In the genomic region with DNA sequence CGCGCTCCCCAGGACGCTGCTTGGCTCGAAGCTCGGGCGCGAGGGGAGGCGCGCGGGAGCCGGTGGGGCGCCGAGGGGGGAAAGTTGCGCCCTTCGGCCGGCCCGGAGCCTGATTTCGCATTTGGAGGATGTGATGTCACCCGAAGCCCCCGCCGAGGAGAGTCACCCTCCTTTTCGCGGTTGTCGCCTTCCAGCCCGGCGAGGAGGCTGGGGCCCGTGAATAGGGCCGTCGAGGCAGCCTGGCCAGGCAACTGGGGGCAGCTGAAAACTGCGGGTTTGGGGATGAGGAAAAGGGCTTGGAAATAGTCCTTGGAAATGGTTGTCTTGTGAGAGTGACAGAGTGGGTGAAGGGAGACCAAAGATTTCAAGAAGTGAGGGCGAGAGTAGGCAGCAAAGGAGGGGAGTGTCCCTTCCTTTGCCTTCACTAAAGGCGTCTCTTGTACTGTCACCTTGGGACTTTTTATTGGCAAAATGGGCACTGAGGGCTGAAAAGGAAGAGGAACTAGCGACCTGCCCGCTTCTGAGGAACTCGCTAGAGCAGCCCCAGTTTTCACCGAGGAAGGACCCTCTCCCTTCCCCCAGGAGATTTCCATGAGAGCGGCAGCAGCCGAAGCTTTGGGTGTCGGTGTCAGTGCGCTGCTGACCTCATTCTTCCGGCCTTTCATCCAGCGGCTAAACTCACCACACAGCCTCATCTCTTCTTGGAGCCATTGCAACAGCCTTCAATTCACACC, we compare ENCODE assay signal across 8 cellular contexts. TPM values are rescaled to one million over a fixed set of nuclear protein-coding genes. Genes with fewer than 3 reads are reported as not detected.
A peak's percentile ranks its signal among the peaks of the same experiment; 100 is the strongest.
DNase-seq lines count a peak whose midpoint lies in the region; ATAC-seq and TF ChIP-seq lines count a peak whose summit lies in the region.

A gene (minus strand): TSS at position 86 of the 734 bp plus-strand sequence. CDS start 88 bp downstream, outside the sequence.

- TF ChIP-seq CTCF in progenitor cell of endocrine pancreas (IDR thresholded peaks at IDR 0.05; ENCODE audit: unreplicated experiment), result no peak

- peak within 1 kb of the TSS; percentile 79 to 83 for H3K4me3 Mint-ChIP-seq in effector memory CD8-positive, alpha-beta T cell
- peak within 1 kb of the TSS; percentile 40 for H3K4me3 Mint-ChIP-seq in progenitor cell of endocrine pancreas (ENCODE audit: low read depth)

- H3K36me3 ChIP-seq in SK-N-MC (ENCODE audit: insufficient read depth, low read length), result no peaks in the 10 kb centered on the region

- H3K27ac Mint-ChIP-seq in effector memory CD8-positive, alpha-beta T cell, result peak within 1 kb of the TSS; percentile 95 to 100
- H3K27ac Mint-ChIP-seq in progenitor cell of endocrine pancreas, result peak within 1 kb of the TSS; percentile 72

- H3K27me3 Mint-ChIP-seq in effector memory CD8-positive, alpha-beta T cell, result no peaks in the 10 kb centered on the region
- H3K27me3 Mint-ChIP-seq in progenitor cell of endocrine pancreas, result peaks cover 87% of the 10 kb centered on the region

- intact Hi-C loops in head of caudate nucleus (cut with DNase I), result no loop called here

- no peak within 1 kb of the TSS for H3K9ac ChIP-seq in SK-N-MC (ENCODE audit: insufficient read length)

- H3K36me3 Mint-ChIP-seq in effector memory CD8-positive, alpha-beta T cell (ENCODE audit: insufficient read depth), result peaks cover 66% of the 10 kb centered on the region
- peaks cover 1% of the 10 kb centered on the region for H3K36me3 Mint-ChIP-seq in progenitor cell of endocrine pancreas (ENCODE audit: insufficient read depth)

- peaks cover 62 to 71% of the 10 kb centered on the region in 2 donors for H3K4me1 Mint-ChIP-seq in effector memory CD8-positive, alpha-beta T cell (ENCODE audit: low read depth in 2 of 2)
- H3K4me1 Mint-ChIP-seq in progenitor cell of endocrine pancreas (ENCODE audit: low read depth), result peaks cover 5% of the 10 kb centered on the region

- H3K9me3 Mint-ChIP-seq in effector memory CD8-positive, alpha-beta T cell, result peaks cover 3 to 13% of the 10 kb centered on the region in 2 donors
- peaks cover 10% of the 10 kb centered on the region for H3K9me3 Mint-ChIP-seq in progenitor cell of endocrine pancreas (ENCODE audit: low read depth)

- H3K4me3 ChIP-seq in SK-N-MC, result peak within 1 kb of the TSS; percentile 50

- DNase-seq in ELR (ENCODE audit: low read depth) (peak; percentile 37), SK-N-MC (ENCODE audit: low read depth, low spot score) (no peak), progenitor cell of endocrine pancreas (ENCODE audit: low spot score, unreplicated experiment) (no peak), head of caudate nucleus (no peak), NCI-H2081 treated with DMSO at 0.1 percent for 48 hours (lab: John Stamatoyannopoulos, UW) (no peak)
- peak; percentile 76 to 86 (median 76) for DNase-seq in effector memory CD8-positive, alpha-beta T cell

- peak; percentile 35 for ATAC-seq in effector memory CD8-positive, alpha-beta T cell (replicated peaks)
- no peak for ATAC-seq in HG03159 (IDR thresholded peaks at IDR 0.05; ENCODE audit: unreplicated experiment)
- ATAC-seq in HG03571 (IDR thresholded peaks at IDR 0.05; ENCODE audit: unreplicated experiment), result no peak

- no peaks in the 10 kb centered on the region for H3K9me3 ChIP-seq in SK-N-MC (ENCODE audit: low read depth, low read length)

- no peak within 1 kb of the TSS for H3K27ac ChIP-seq in SK-N-MC

RNA-seq across cellular contexts. Expression of the gene that starts here (rescaled TPM):
- 0.13 and 0.19 TPM in 2 replicates for total RNA-seq in progenitor cell of endocrine pancreas

Comparison
In these comparisons a context has a peak if more than half of its experiments do, and no peak if none do; other contexts are left out.
1. DNase-seq: peak in ELR (single experiment) and effector memory CD8-positive, alpha-beta T cell (3 of 3); none in SK-N-MC (single experiment), progenitor cell of endocrine pancreas (single experiment), head of caudate nucleus (0 of 42) and NCI-H2081 treated with DMSO at 0.1 percent for 48 hours (single experiment).